ENCODE assay signal across 9 cellular contexts in genomic region chr11:68798221-68798813, GRCh38. TPM values are rescaled to one million over a fixed set of nuclear protein-coding genes. Genes with fewer than 3 reads are reported as not detected.
A peak's percentile ranks its signal among the peaks of the same experiment; 100 is the strongest.
DNase-seq lines count a peak whose midpoint lies in the region; FAIRE-seq and TF ChIP-seq lines count a peak whose summit lies in the region.
"Had no signal": no experiment of that assay in that cellular context is flagged by ENCODE, and none has a peak within 500 bp of the region (broad histone marks: within the 10 kb centered on the region; RNA-seq: fewer than 3 reads in every experiment).

No MANE protein-coding gene starts in this region.

- no peaks in the 10 kb centered on the region for H3K27me3 Mint-ChIP-seq in H9 (ENCODE audit: low read depth)

- H2BK15ac ChIP-seq in H9 (ENCODE audit: low read depth, low read length) (no peak overlapping the region), H1 (ENCODE audit: low read length) (0 out of 2 replicates have a peak overlapping the region, but pooled peaks have one; percentile 65)

- H3K23ac ChIP-seq in H9 (ENCODE audit: insufficient read length, low read depth, low read length) (no peak overlapping the region), H1 (ENCODE audit: insufficient read length) (no peak overlapping the region)

- H3K23me2 ChIP-seq in H9 (ENCODE audit: insufficient read length, low read depth, low read length, poor library complexity, severe bottlenecking): no peaks in the 10 kb centered on the region
- no peaks in the 10 kb centered on the region for H3K23me2 ChIP-seq in H1 (ENCODE audit: low read depth, low read length)

- TF ChIP-seq CTCF in AG04449 (IDR thresholded peaks at IDR 0.05; ENCODE audit: insufficient read depth, low read length, missing control alignments) (peak; percentile 69), H9 (conservative IDR thresholded peaks at IDR 0.05) (peak; percentile 90), H1 (IDR thresholded peaks at IDR 0.05; ENCODE audit: control extremely low read depth in 1 of 3, insufficient read depth in 1 of 3, low read depth in 1 of 3, low read length in 3 of 3) (peak; percentile 79 to 93 (median 91)), osteoblast (IDR thresholded peaks at IDR 0.05; ENCODE audit: extremely low read depth, low read depth, low read length) (peak; percentile 56)

- H3K14ac ChIP-seq in H9 (ENCODE audit: insufficient read depth, low read length) (no peak overlapping the region), H1 (ENCODE audit: insufficient read length) (no peak overlapping the region)

- H3K9me3 ChIP-seq in H9 (ENCODE audit: control insufficient read depth, low read depth, low read length) (no peaks in the 10 kb centered on the region), H1 (ENCODE audit: insufficient read depth in 2 of 2, low read depth in 1 of 2, low read length in 1 of 2) (no peaks in the 10 kb centered on the region), osteoblast (ENCODE audit: low read depth, low read length) (no peaks in the 10 kb centered on the region)

- H2BK20ac ChIP-seq in H9 (ENCODE audit: low read depth, low read length, poor library complexity, severe bottlenecking): no peak overlapping the region
- peak overlapping the region; percentile 80; the same call in 1 of the 2 replicates for H2BK20ac ChIP-seq in H1 (ENCODE audit: low read length)

- H2BK12ac ChIP-seq in H9 (ENCODE audit: insufficient read length, low read depth, low read length) (no peak overlapping the region), H1 (ENCODE audit: low read depth, low read length) (peak overlapping the region; percentile 95; the same call in 1 of the 2 replicates)

- no peak for FAIRE-seq in H1 (lab: Jason Lieb, UNC)
- FAIRE-seq: colon had no signal

- H2AFZ ChIP-seq in H9 (ENCODE audit: low read length): no peak overlapping the region
- H2AFZ ChIP-seq in H1 (ENCODE audit: low read length): peak overlapping the region; percentile 81; the same call in 1 of the 2 replicates
- H2AFZ ChIP-seq in osteoblast (ENCODE audit: low read length): no peak overlapping the region

- no peak overlapping the region for H2BK5ac ChIP-seq in H9 (ENCODE audit: insufficient read length, low read length)
- no peak overlapping the region for H2BK5ac ChIP-seq in H1 (ENCODE audit: low read depth, low read length)

- H4K8ac ChIP-seq in H9 (replicated peaks; ENCODE audit: insufficient read length, low read depth, low read length): no peak overlapping the region
- H4K8ac ChIP-seq in H1 (ENCODE audit: extremely low read depth, insufficient read depth, low read length): no peak overlapping the region; the same call in 1 of the 2 replicates

- WGBS in H9 (ENCODE audit: extremely low coverage, insufficient read length, low lambda C conversion rate): no CpG with 5 or more reads among the region's 23 CpGs
- 58% methylated on average over 21 of the region's 23 CpGs; no CpG with 5 or more reads in 1 of the 2 experiments for WGBS in H1 (ENCODE audit: extremely low coverage in 1 of 2, insufficient coverage in 1 of 2, insufficient read length in 1 of 2, insufficient replicate concordance in 2 of 2, low coverage in 1 of 2, low lambda C conversion rate in 2 of 2, missing lambda C conversion rate in 1 of 2), 2 experiments

- no peaks in the 10 kb centered on the region for H3K27me3 ChIP-seq in H9 (ENCODE audit: insufficient read depth, low read length)
- H3K27me3 ChIP-seq in H1 (replicated peaks in 1 of 4; ENCODE audit: control insufficient read depth in 3 of 4, extremely low read depth in 1 of 4, insufficient read depth in 3 of 4, low read length in 3 of 4): no peaks in the 10 kb centered on the region
- H3K27me3 ChIP-seq in osteoblast (ENCODE audit: insufficient read depth, low read length): no peaks in the 10 kb centered on the region

- CTCF ChIA-PET in AG04449 (lab: Yijun Ruan, JAX): interaction anchor here (0.6 to 3.2 kb wide), 18 partner anchors 8 to 203 kb away, joined by 3 to 23 read pairs (median 4); no protein-coding TSS in a partner anchor
- CTCF ChIA-PET in H1 (lab: Charles Lee; ENCODE audit: partially characterized antibody): interaction anchor here (0.5 to 8.7 kb wide), 59 partner anchors 9 to 1434 kb away, joined by 3 to 63 read pairs (median 5); partner anchors contain the start of gene TESMIN

- H3K9me3 Mint-ChIP-seq in H9: no peaks in the 10 kb centered on the region

- TF ChIP-seq RAD21 in H1 (IDR thresholded peaks at IDR 0.05 in 1 of 2, conservative IDR thresholded peaks at IDR 0.05 in 1 of 2; ENCODE audit: low read depth in 2 of 2, low read length in 2 of 2): peak; percentile 60 to 73

- no peaks in the 10 kb centered on the region for H3K36me3 Mint-ChIP-seq in H9 (ENCODE audit: insufficient read depth in 1 of 3, low read depth in 3 of 3)

- no peak overlapping the region for H4K5ac ChIP-seq in H9 (ENCODE audit: insufficient read length, low read depth, low read length)
- H4K5ac ChIP-seq in H1 (ENCODE audit: insufficient read length, low read depth, low read length): no peak overlapping the region

- H2BK120ac ChIP-seq in H9 (ENCODE audit: low read depth, low read length, poor library complexity, severe bottlenecking): no peak overlapping the region
- no peak overlapping the region for H2BK120ac ChIP-seq in H1 (replicated peaks; ENCODE audit: low read depth, low read length)

- H3K27ac ChIP-seq in H9 (ENCODE audit: insufficient read length, low read depth, low read length): no peak overlapping the region
- no peak overlapping the region for H3K27ac ChIP-seq in H1 (ENCODE audit: low read depth, low read length)
- H3K27ac ChIP-seq in osteoblast (ENCODE audit: low read depth, low read length): no peak overlapping the region

- H3K18ac ChIP-seq in H9 (ENCODE audit: insufficient read length, low read depth, low read length) (no peak overlapping the region), H1 (ENCODE audit: extremely low read depth, low read length) (peak overlapping the region; percentile 48)

- H3T11ph ChIP-seq in H9 (ENCODE audit: low read length): no peak overlapping the region

- peak overlapping the region in 1 of 2 experiments; percentile 47; a peak in 1 of 5 replicates for H3K4me3 Mint-ChIP-seq in H9

- H3K56ac ChIP-seq in H9 (ENCODE audit: insufficient read length, low read depth, low read length): no peak overlapping the region
- no peak overlapping the region for H3K56ac ChIP-seq in H1 (replicated peaks; ENCODE audit: insufficient read length, low read depth, low read length)

- no peaks in the 10 kb centered on the region for H3K79me1 ChIP-seq in H9 (ENCODE audit: insufficient read depth, low read depth, low read length, poor library complexity, severe bottlenecking)
- H3K79me1 ChIP-seq in H1 (ENCODE audit: low read depth, low read length): no peaks in the 10 kb centered on the region

- no peak overlapping the region for H3K4ac ChIP-seq in H9 (ENCODE audit: low read depth, low read length)
- H3K4ac ChIP-seq in H1 (replicated peaks; ENCODE audit: insufficient read length, low read depth, low read length): no peak overlapping the region

- no peak for TF ChIP-seq POLR2A in H1 (IDR thresholded peaks at IDR 0.05; ENCODE audit: control extremely low read depth in 1 of 2, low read depth in 2 of 2, low read length in 2 of 2)

- no peak for DNase-seq in AG04449 (ENCODE audit: low read depth, low spot score)
- DNase-seq in H9: peak; percentile 77
- DNase-seq in activated CD4-positive, alpha-beta T cell treated with anti-CD3 and anti-CD28 coated beads for 24 hours (ENCODE audit: low read depth in 2 of 2): peak; percentile 21 to 28
- DNase-seq in H1 (ENCODE audit: low read depth in 1 of 2, low spot score in 2 of 2): peak; percentile 23 to 89
- DNase-seq in osteoblast (ENCODE audit: insufficient read length, low spot score, missing footprints): peak; percentile 77
- no peak for DNase-seq in NCI-H2081 treated with DMSO at 0.1 percent for 48 hours (lab: John Stamatoyannopoulos, UW)
- DNase-seq in HCEC 1CT: no peak
- DNase-seq in KG1 (lab: John Stamatoyannopoulos, UW): no peak

- H4K20me1 ChIP-seq in H9 (ENCODE audit: control insufficient read depth, insufficient read depth, insufficient read length): no peaks in the 10 kb centered on the region
- H4K20me1 ChIP-seq in H1 (replicated peaks in 1 of 2; ENCODE audit: control insufficient read depth in 1 of 2, insufficient read depth in 2 of 2, low read length in 2 of 2): no peaks in the 10 kb centered on the region
- H4K20me1 ChIP-seq in osteoblast (ENCODE audit: insufficient read depth, low read length): peaks cover 3% of the 10 kb centered on the region

- POLR2A ChIA-PET in AG04449 (lab: Yijun Ruan, JAX) (no interaction called here), H1 (lab: Charles Lee; ENCODE audit: partially characterized antibody) (interaction anchor here (0.9 to 1.2 kb wide), 3 partner anchors 57 to 113 kb away, joined by 3 read pairs; no protein-coding TSS in a partner anchor)

- H3K4me2 ChIP-seq in H9 (ENCODE audit: insufficient read depth, insufficient read length, low read length): no peak overlapping the region
- H3K4me2 ChIP-seq in H1 (ENCODE audit: insufficient read depth in 1 of 2, low read depth in 2 of 2, low read length in 2 of 2): peak overlapping the region in 1 of 2 experiments; percentile 23; a peak in 3 of 4 replicates
- no peak overlapping the region for H3K4me2 ChIP-seq in osteoblast (ENCODE audit: insufficient read depth, low read length)

- H3K9ac ChIP-seq in H9 (ENCODE audit: extremely low read depth, insufficient read length, low read length) (no peak overlapping the region), H1 (replicated peaks in 1 of 4; ENCODE audit: extremely low read depth in 1 of 4, low read depth in 3 of 4, low read length in 3 of 4) (no peak overlapping the region)

- no peak for TF ChIP-seq EP300 in H1 (IDR thresholded peaks at IDR 0.05; ENCODE audit: borderline replicate concordance in 1 of 2, low read depth in 2 of 2, low read length in 2 of 2)

- H3K4me1 ChIP-seq in H9 (ENCODE audit: insufficient read depth, low read length) (no peaks in the 10 kb centered on the region), H1 (replicated peaks in 1 of 4; ENCODE audit: control insufficient read depth in 3 of 4, insufficient read depth in 4 of 4, low read length in 3 of 4) (peaks cover 0 to 4% (median 2%) of the 10 kb centered on the region in 4 experiments; a peak in 3 of 7 replicates), osteoblast (ENCODE audit: insufficient read depth, low read length) (no peaks in the 10 kb centered on the region)

- peaks cover 6 to 9% of the 10 kb centered on the region in 2 experiments for H3K4me1 Mint-ChIP-seq in H9

- H3K27ac Mint-ChIP-seq in H9: no peak overlapping the region

- H4K91ac ChIP-seq in H9 (ENCODE audit: insufficient read length, low read depth, low read length) (no peak overlapping the region), H1 (replicated peaks; ENCODE audit: insufficient read length, low read length) (no peak overlapping the region)

- H3K36me3 ChIP-seq in H1 (ENCODE audit: control insufficient read depth in 2 of 4, insufficient read depth in 4 of 4, low read length in 3 of 4) (no peaks in the 10 kb centered on the region; a peak in 1 of 8 replicates), osteoblast (ENCODE audit: insufficient read depth, low read length) (peaks cover 48% of the 10 kb centered on the region)

- no peak overlapping the region for H3K4me3 ChIP-seq in AG04449 (ENCODE audit: low read depth, low read length)
- no peak overlapping the region for H3K4me3 ChIP-seq in H1 (ENCODE audit: extremely low read depth in 1 of 4, insufficient read depth in 2 of 4, low read depth in 3 of 4, low read length in 4 of 4)
- H3K4me3 ChIP-seq in osteoblast (ENCODE audit: insufficient read depth, low read length): no peak overlapping the region

- H2AK5ac ChIP-seq in H9 (ENCODE audit: insufficient read length, low read length): no peak overlapping the region
- peak overlapping the region; percentile 75; the same call in 1 of the 2 replicates for H2AK5ac ChIP-seq in H1 (ENCODE audit: low read depth, low read length)

- H3K79me2 ChIP-seq in H9 (ENCODE audit: insufficient read depth, low read length) (no peaks in the 10 kb centered on the region), H1 (ENCODE audit: control insufficient read depth in 1 of 2, insufficient read depth in 2 of 2, low read length in 2 of 2) (no peaks in the 10 kb centered on the region), osteoblast (ENCODE audit: insufficient read depth, low read length) (no peaks in the 10 kb centered on the region)

RNA-seq across cellular contexts. Expression of gene CPT1A, which starts 43.4 kb away (rescaled TPM):
- 6.1 and 7.5 TPM in 2 replicates for total RNA-seq in H9 (2021)
- total RNA-seq in H1 (2021; fragmentation: NEBNext Ultra II Directional; extraction: Animal tissue kit (Norgen Biotek cat#: 25700)): 9.6 and 12.2 TPM in 2 replicates
- 2.9 and 3.8 TPM in 2 replicates for polyA plus RNA-seq in H1 (2011; rRNA removed)
- polyA plus RNA-seq in H1 (2011; cell fraction: cytosol; rRNA removed): 3.0 TPM
- polyA plus RNA-seq in H1 (2011; cell fraction: nucleus; rRNA removed): 5.9 TPM
- 5.4 to 7.2 TPM (median 6.1 TPM) in 4 replicates for polyA plus RNA-seq in H1 (2012, experiment 1 of 2)
- 2.6 TPM for polyA plus RNA-seq in H1 (2012, experiment 2 of 2)
- 9.5 TPM for polyA plus RNA-seq in H1 (2013, experiment 1 of 2)
- polyA plus RNA-seq in H1 (2013, experiment 2 of 2): 10.8 TPM
- 9.7 and 10.9 TPM in 2 replicates for polyA minus RNA-seq in H1 (2011; rRNA and poly(A)+ RNA removed)
- 5.1 TPM for polyA minus RNA-seq in H1 (2011; cell fraction: cytosol; rRNA and poly(A)+ RNA removed)
- 6.4 TPM for polyA minus RNA-seq in H1 (2011; cell fraction: nucleus; rRNA and poly(A)+ RNA removed)
- 29.3 and 30.4 TPM in 2 replicates for total RNA-seq in osteoblast

RNA-seq across cellular contexts. Expression of gene TESMIN, which starts 47.0 kb away (rescaled TPM):
- total RNA-seq in H9 (2021) (42.1 and 45.2 TPM in 2 replicates), osteoblast (not detected in 2 replicates)
- total RNA-seq in H1 (2021; fragmentation: NEBNext Ultra II Directional; extraction: Animal tissue kit (Norgen Biotek cat#: 25700)): 59.5 and 61.1 TPM in 2 replicates
- 22.6 and 34.2 TPM in 2 replicates for polyA plus RNA-seq in H1 (2011; rRNA removed)
- 31.0 TPM for polyA plus RNA-seq in H1 (2011; cell fraction: cytosol; rRNA removed)
- polyA plus RNA-seq in H1 (2011; cell fraction: nucleus; rRNA removed): 47.1 TPM
- polyA plus RNA-seq in H1 (2012, experiment 1 of 2): 36.6 to 47.7 TPM (median 40.3 TPM) in 4 replicates
- 29.6 TPM for polyA plus RNA-seq in H1 (2012, experiment 2 of 2)
- polyA plus RNA-seq in H1 (2013, experiment 1 of 2): 42.0 TPM
- 36.9 TPM for polyA plus RNA-seq in H1 (2013, experiment 2 of 2)
- polyA minus RNA-seq in H1 (2011; rRNA and poly(A)+ RNA removed): 11.8 and 12.3 TPM in 2 replicates
- 35.5 TPM for polyA minus RNA-seq in H1 (2011; cell fraction: cytosol; rRNA and poly(A)+ RNA removed)
- 21.9 TPM for polyA minus RNA-seq in H1 (2011; cell fraction: nucleus; rRNA and poly(A)+ RNA removed)

Comparison
In these comparisons a context has a peak if more than half of its experiments do, and no peak if none do; other contexts are left out.
1. DNase-seq: peak in H9 (single experiment), activated CD4-positive, alpha-beta T cell treated with anti-CD3 and anti-CD28 coated beads for 24 hours (2 of 2), H1 (2 of 2) and osteoblast (single experiment); none in AG04449 (single experiment), NCI-H2081 treated with DMSO at 0.1 percent for 48 hours (single experiment), HCEC 1CT (single experiment) and KG1 (single experiment).
2. RNA of gene TESMIN, which starts 47.0 kb away (total RNA-seq): 59.5 to 61.1 TPM in H1 and 42.1 to 45.2 TPM in H9; not detected in osteoblast; every median in the first group is over 10 times any median in the second.
3. Peak in every context shown above with its lines, with median percentiles within 50 percentile points of each other: CTCF ChIP-seq.